ENCODE assay signal across 8 cellular contexts in genomic region chr4:40916880-40917279, GRCh38.
DNase-seq lines count a peak whose midpoint lies in the region; ATAC-seq and TF ChIP-seq lines count a peak whose summit lies in the region.

No MANE protein-coding gene starts in this region.

- no peak for DNase-seq in AG09309 (ENCODE audit: low read depth)
- DNase-seq in SK-N-SH: no peak
- peak; percentile 22 for DNase-seq in endothelial cell (ENCODE audit: low spot score)
- peak; percentile 53 to 65 for DNase-seq in psoas muscle
- DNase-seq in NCI-H774 (lab: John Stamatoyannopoulos, UW): no peak
- DNase-seq in KG1 (lab: John Stamatoyannopoulos, UW): no peak

- peak overlapping the region; percentile 25 to 67; a peak in 3 of 4 replicates for H3K27ac ChIP-seq in SK-N-SH (ENCODE audit: low read depth in 2 of 2, low read length in 1 of 2)
- peak overlapping the region; percentile 81 for H3K27ac ChIP-seq in psoas muscle

- ATAC-seq in GM18870 (IDR thresholded peaks at IDR 0.05; ENCODE audit: unreplicated experiment): peak; percentile 75
- peak; percentile 90 for ATAC-seq in HG03280 (IDR thresholded peaks at IDR 0.05; ENCODE audit: unreplicated experiment)
- peak; percentile 75 to 86 (median 81) for ATAC-seq in psoas muscle

- H3K9me3 ChIP-seq in SK-N-SH (no peaks in the 10 kb centered on the region), psoas muscle (no peaks in the 10 kb centered on the region)

- no peaks in the 10 kb centered on the region for H3K9me3 Mint-ChIP-seq in endothelial cell (ENCODE audit: unreplicated experiment)

- peak overlapping the region; percentile 33 for H3K4me3 Mint-ChIP-seq in endothelial cell (ENCODE audit: unreplicated experiment)

- H3K27ac Mint-ChIP-seq in endothelial cell (ENCODE audit: unreplicated experiment): no peak overlapping the region

- CTCF ChIA-PET in SK-N-SH (lab: Yijun Ruan, JAX): interaction anchor here (2.2 to 16.0 kb wide), 4 partner anchors 8 to 299 kb away, joined by 8 to 196 read pairs (median 101); partner anchors contain the start of gene APBB2

- TF ChIP-seq EP300 in SK-N-SH (IDR thresholded peaks at IDR 0.05; ENCODE audit: borderline replicate concordance in 1 of 2, low read depth in 1 of 2, low read length in 1 of 2): no peak

- peaks cover 11 to 33% of the 10 kb centered on the region in 2 experiments for H3K4me1 ChIP-seq in SK-N-SH (ENCODE audit: control insufficient read depth in 1 of 2, insufficient read depth in 2 of 2, low read depth in 1 of 2, low read length in 1 of 2)
- H3K4me1 ChIP-seq in psoas muscle: peaks cover 37% of the 10 kb centered on the region

- H3F3A ChIP-seq in SK-N-SH (replicated peaks; ENCODE audit: insufficient read depth): peaks cover 11% of the 10 kb centered on the region

- H3K27me3 ChIP-seq in SK-N-SH (ENCODE audit: insufficient read depth) (no peaks in the 10 kb centered on the region), psoas muscle (ENCODE audit: insufficient read depth in 3 of 3, low read length in 2 of 3) (no peaks in the 10 kb centered on the region)

- H3K27me3 Mint-ChIP-seq in endothelial cell (ENCODE audit: unreplicated experiment): peaks cover 8% of the 10 kb centered on the region

- H3K36me3 ChIP-seq in SK-N-SH (replicated peaks in 1 of 2; ENCODE audit: control insufficient read depth in 1 of 2, insufficient read depth in 2 of 2, low read length in 1 of 2) (peaks cover 10 to 18% of the 10 kb centered on the region in 2 experiments), psoas muscle (ENCODE audit: insufficient read depth in 1 of 2, low read depth in 1 of 2) (no peaks in the 10 kb centered on the region)

- H2AFZ ChIP-seq in SK-N-SH (ENCODE audit: low read depth): no peak overlapping the region

- peak overlapping the region; percentile 39; the same call in 1 of the 2 replicates for H3K4me2 ChIP-seq in SK-N-SH

- peaks cover 19% of the 10 kb centered on the region for H3K4me1 Mint-ChIP-seq in endothelial cell (ENCODE audit: unreplicated experiment)

- peaks cover 42% of the 10 kb centered on the region for H3K36me3 Mint-ChIP-seq in endothelial cell (ENCODE audit: low read depth, unreplicated experiment)

- H4K20me1 ChIP-seq in SK-N-SH (ENCODE audit: insufficient read depth): no peaks in the 10 kb centered on the region

- TF ChIP-seq RAD21 in SK-N-SH (IDR thresholded peaks at IDR 0.05; ENCODE audit: low read length): no peak; the same call in 1 of the 2 replicates

- POLR2A ChIA-PET in SK-N-SH (lab: Yijun Ruan, JAX): no interaction called here

- TF ChIP-seq CTCF in AG09309 (IDR thresholded peaks at IDR 0.05; ENCODE audit: control insufficient read depth, insufficient read depth, low read depth, low read length, missing control alignments) (peak; percentile 53), SK-N-SH (IDR thresholded peaks at IDR 0.05) (peak; percentile 43), endothelial cell (IDR thresholded peaks at IDR 0.05; ENCODE audit: unreplicated experiment) (no peak), psoas muscle (IDR thresholded peaks at IDR 0.05) (peak; percentile 45)

- no peaks in the 10 kb centered on the region for H3K9me2 ChIP-seq in SK-N-SH

- H3K79me2 ChIP-seq in SK-N-SH (ENCODE audit: insufficient read depth): no peaks in the 10 kb centered on the region; the same call in 1 of the 2 replicates

- H3K9ac ChIP-seq in SK-N-SH: no peak overlapping the region

- H3K4me3 ChIP-seq in AG09309 (ENCODE audit: control insufficient read depth, low read depth, low read length) (no peak overlapping the region), SK-N-SH (ENCODE audit: low read depth in 2 of 2, low read length in 1 of 2) (no peak overlapping the region), psoas muscle (peak overlapping the region; percentile 19)

- intact Hi-C loops in psoas muscle (cut with DNase I): loop anchor here in 1 of 2 donors (5.0 kb wide), 3 partner anchors 75 to 300 kb away; no protein-coding TSS in a partner anchor

- WGBS in SK-N-SH (ENCODE audit: low lambda C conversion rate): 100% methylated on average over 1 of the region's 5 CpGs
- 49 to 78% (median 55%) methylated on average over 5 of the region's 5 CpGs for WGBS in psoas muscle, 3 donors

TF ChIP-seq in SK-N-SH, 30 proteins besides CTCF, POLR2A, EP300 and RAD21:
- TF ChIP-seq YY1 (IDR thresholded peaks at IDR 0.05; ENCODE audit: low read depth): no peak
- no peak for TF ChIP-seq NFIC (IDR thresholded peaks at IDR 0.05; ENCODE audit: borderline replicate concordance)
- no peak for TF ChIP-seq FOXM1 (IDR thresholded peaks at IDR 0.05; ENCODE audit: low read depth)
- TF ChIP-seq EZH2phosphoT487 (IDR thresholded peaks at IDR 0.05; ENCODE audit: borderline replicate concordance, low read depth): no peak
- TF ChIP-seq RFX5 (IDR thresholded peaks at IDR 0.05; ENCODE audit: low read length): no peak
- TF ChIP-seq MEF2A (IDR thresholded peaks at IDR 0.05; ENCODE audit: borderline replicate concordance, low read depth): no peak
- TF ChIP-seq FOXJ3 (CRISPR knock-in tag; IDR thresholded peaks at IDR 0.05): no peak
- no peak for TF ChIP-seq SIN3A (IDR thresholded peaks at IDR 0.05; ENCODE audit: borderline replicate concordance, low read depth, low read length)
- no peak for TF ChIP-seq ZBTB33 (IDR thresholded peaks at IDR 0.05; ENCODE audit: borderline replicate concordance, low read depth)
- TF ChIP-seq MXI1 (IDR thresholded peaks at IDR 0.05; ENCODE audit: low read depth, low read length): no peak
- TF ChIP-seq TCF12 (IDR thresholded peaks at IDR 0.05): no peak

Comparison
In these comparisons a context has a peak if more than half of its experiments do, and no peak if none do; other contexts are left out.
1. DNase-seq: peak in endothelial cell (single experiment) and psoas muscle (2 of 2); none in AG09309 (single experiment), SK-N-SH (single experiment), NCI-H774 (single experiment) and KG1 (single experiment).
2. Peak in every context shown above with its lines, with median percentiles within 50 percentile points of each other: ATAC-seq.